13 cellular contexts compared by ENCODE assay signal in the genomic region with DNA sequence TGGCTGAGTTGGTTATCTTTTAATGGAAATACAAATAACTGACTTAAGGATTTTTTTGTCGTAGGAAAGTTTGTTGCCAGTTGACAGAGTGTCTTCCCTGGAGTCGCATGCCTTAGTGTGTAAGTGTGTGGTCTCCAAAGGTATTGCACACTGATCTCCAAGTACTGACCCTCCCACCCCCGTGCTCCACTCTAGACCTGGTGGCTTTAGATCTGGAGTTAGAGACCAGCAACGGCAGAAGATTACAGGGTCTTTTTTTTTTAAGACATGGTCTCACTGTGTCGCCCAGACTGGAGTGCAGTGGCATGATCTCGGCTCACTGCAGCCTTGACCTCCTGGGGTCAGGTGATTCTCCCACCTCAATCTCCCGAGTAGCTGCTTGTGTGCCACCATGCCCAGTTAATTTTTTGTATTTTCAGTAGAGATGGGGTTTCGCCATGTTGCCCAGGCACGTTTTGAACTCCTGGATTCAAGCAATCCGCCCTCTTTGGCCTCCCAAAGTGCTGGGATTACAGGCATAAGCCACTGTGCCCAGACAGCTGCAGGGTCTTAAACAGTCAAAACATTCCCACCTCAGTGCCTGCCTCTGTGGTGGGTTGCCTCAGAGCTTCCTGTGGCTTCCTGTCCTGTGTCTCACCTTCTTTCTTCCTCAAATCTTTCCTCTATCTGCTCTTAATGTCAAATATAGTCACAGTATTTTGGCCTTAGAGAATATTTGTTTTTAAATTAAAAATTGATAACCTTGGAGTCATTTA. TPM values are rescaled to one million over a fixed set of nuclear protein-coding genes. Genes with fewer than 3 reads are reported as not detected.
DNase-seq lines count a peak whose midpoint lies in the region; ATAC-seq, FAIRE-seq and TF ChIP-seq lines count a peak whose summit lies in the region.
"Had no signal": no experiment of that assay in that cellular context is flagged by ENCODE, and none has a peak within 500 bp of the region (broad histone marks: within the 10 kb centered on the region; RNA-seq: fewer than 3 reads in every experiment).

No MANE protein-coding gene starts in this region.

- H3K4me3 ChIP-seq in OCI-LY1 (ENCODE audit: low read depth, low read length, poor library complexity, severe bottlenecking) (no peak overlapping the region), GM12878 (no peak overlapping the region), smooth muscle cell (no peak overlapping the region), colonic mucosa (no peak overlapping the region)
- H3K4me3 ChIP-seq: breast epithelium, GM23248, lung had no signal

- no peaks in the 10 kb centered on the region for H3K27me3 Mint-ChIP-seq in activated naive CD4-positive, alpha-beta T cell treated with anti-CD3 and anti-CD28 coated beads, Interleukin-2, amount 10 ng/mL, durations not matched to agents 7 days and 5 days
- H3K27me3 Mint-ChIP-seq in stimulated activated naive B cell treated with anti-CD40 and anti-IgM and Interleukin-4, amounts not matched to agents 10 μg/mL and 1 μg/mL and 100 μg/mL, for 72 hours = no peaks in the 10 kb centered on the region

- H3K4me1 Mint-ChIP-seq in activated naive CD4-positive, alpha-beta T cell treated with anti-CD3 and anti-CD28 coated beads, Interleukin-2, amount 10 ng/mL, durations not matched to agents 7 days and 5 days = peaks cover 78% of the 10 kb centered on the region
- H3K4me1 Mint-ChIP-seq in stimulated activated naive B cell treated with anti-CD40 and anti-IgM and Interleukin-4, amounts not matched to agents 10 μg/mL and 1 μg/mL and 100 μg/mL, for 72 hours = peaks cover 51 to 90% of the 10 kb centered on the region in 2 donors

- peaks cover 70% of the 10 kb centered on the region for H3K4me1 ChIP-seq in OCI-LY1 (ENCODE audit: insufficient read depth, low read length, severe bottlenecking)
- H3K4me1 ChIP-seq in GM12878 (ENCODE audit: control insufficient read depth, insufficient read depth, low read length) = peaks cover 14% of the 10 kb centered on the region
- H3K4me1 ChIP-seq in smooth muscle cell (ENCODE audit: low read depth) = no peaks in the 10 kb centered on the region
- peaks cover 5% of the 10 kb centered on the region for H3K4me1 ChIP-seq in colonic mucosa

- no peak for TF ChIP-seq EP300 in GM12878 (IDR thresholded peaks at IDR 0.05; ENCODE audit: borderline replicate concordance in 1 of 2, control insufficient read depth in 1 of 2, low read depth in 2 of 2, low read length in 2 of 2)

- BruUV-seq in GM12878 (replicated peaks; lab: Mats Ljungman, UMichigan) = no TSS peak

- no peak for FAIRE-seq in GM12878 (lab: Jason Lieb, UNC)
- FAIRE-seq: endothelial cell of umbilical vein had no signal

- no peak overlapping the region for H3K4me3 Mint-ChIP-seq in activated naive CD4-positive, alpha-beta T cell treated with anti-CD3 and anti-CD28 coated beads, Interleukin-2, amount 10 ng/mL, durations not matched to agents 7 days and 5 days
- H3K4me3 Mint-ChIP-seq in stimulated activated naive B cell treated with anti-CD40 and anti-IgM and Interleukin-4, amounts not matched to agents 10 μg/mL and 1 μg/mL and 100 μg/mL, for 72 hours = peak overlapping the region; percentile 6 to 35

- H3K36me3 Mint-ChIP-seq in activated naive CD4-positive, alpha-beta T cell treated with anti-CD3 and anti-CD28 coated beads, Interleukin-2, amount 10 ng/mL, durations not matched to agents 7 days and 5 days = peaks cover 17% of the 10 kb centered on the region
- H3K36me3 Mint-ChIP-seq in stimulated activated naive B cell treated with anti-CD40 and anti-IgM and Interleukin-4, amounts not matched to agents 10 μg/mL and 1 μg/mL and 100 μg/mL, for 72 hours = peaks cover 4 to 19% of the 10 kb centered on the region in 2 donors

- H3K27ac Mint-ChIP-seq in activated naive CD4-positive, alpha-beta T cell treated with anti-CD3 and anti-CD28 coated beads, Interleukin-2, amount 10 ng/mL, durations not matched to agents 7 days and 5 days = peak overlapping the region; percentile 79
- peak overlapping the region; percentile 75 for H3K27ac Mint-ChIP-seq in stimulated activated naive B cell treated with anti-CD40 and anti-IgM and Interleukin-4, amounts not matched to agents 10 μg/mL and 1 μg/mL and 100 μg/mL, for 72 hours

- H3K9ac ChIP-seq in OCI-LY1 (ENCODE audit: low read length) (no peak overlapping the region), GM12878 (ENCODE audit: control insufficient read depth, insufficient read depth, low read length) (no peak overlapping the region), smooth muscle cell (ENCODE audit: low read depth) (no peak overlapping the region), colonic mucosa (ENCODE audit: low read depth in 2 of 2, low read length in 2 of 2) (no peak overlapping the region)
- H3K9ac ChIP-seq: GM23248 had no signal

- in situ Hi-C loops in GM12878 (cut with MboI) = loop anchor here (5.0 kb wide), 1 partner anchor 33 kb away; no protein-coding TSS in a partner anchor

- 65% methylated on average over 10 of the region's 10 CpGs for WGBS in GM12878 (ENCODE audit: insufficient coverage, insufficient replicate concordance, low lambda C conversion rate, missing lambda C conversion rate)
- 80% methylated on average over 10 of the region's 10 CpGs for WGBS in smooth muscle cell (ENCODE audit: low lambda C conversion rate)

- SMC1A ChIA-PET in GM12878 (lab: Charles Lee; ENCODE audit: uncharacterized antibody, unreplicated experiment) = no interaction called here

- TF ChIP-seq CTCF in OCI-LY1 (IDR thresholded peaks at IDR 0.05; ENCODE audit: low read length) (no peak), GM12878 (IDR thresholded peaks at IDR 0.05 in 2 of 3, conservative IDR thresholded peaks at IDR 0.05 in 1 of 3; ENCODE audit: control insufficient read depth in 2 of 3, extremely low read depth in 1 of 3, insufficient read depth in 1 of 3, low read depth in 3 of 3, low read length in 3 of 3) (no peak), smooth muscle cell (IDR thresholded peaks at IDR 0.05; ENCODE audit: borderline replicate concordance, insufficient read depth, poor library complexity, severe bottlenecking) (no peak), colonic mucosa (IDR thresholded peaks at IDR 0.05) (no peak)

- no peak for DNase-seq in activated naive CD4-positive, alpha-beta T cell treated with anti-CD3 and anti-CD28 coated beads, Interleukin-2, amount 10 ng/mL, durations not matched to agents 7 days and 5 days
- no peak for DNase-seq in activated naive CD4-positive, alpha-beta T cell treated with Interleukin-2 at 50 U/mL for 16 hours
- DNase-seq in GM12878 (ENCODE audit: low read depth, low spot score) = no peak
- no peak for DNase-seq in stimulated activated naive B cell treated with anti-CD40 and anti-IgM and Interleukin-4, amounts not matched to agents 10 μg/mL and 1 μg/mL and 100 μg/mL, for 72 hours
- DNase-seq in stimulated activated CD4-positive, alpha-beta T cell treated with anti-CD3 and anti-CD28 coated beads, Interleukin-4, amount 100 ng/mL, for 4 hours = no peak
- no peak for DNase-seq in smooth muscle cell (lab: John Stamatoyannopoulos, UW; ENCODE audit: unreplicated experiment)
- DNase-seq in colonic mucosa = no peak
- DNase-seq: GM23248, MM.1S had no signal

- H2AFZ ChIP-seq in OCI-LY1 (ENCODE audit: low read length) (no peak overlapping the region), GM12878 (ENCODE audit: control insufficient read depth, low read depth, low read length) (no peak overlapping the region), smooth muscle cell (ENCODE audit: low read depth) (no peak overlapping the region)
- H2AFZ ChIP-seq: GM23248 had no signal

- H3K4me2 ChIP-seq in OCI-LY1 (ENCODE audit: low read length) (peak overlapping the region; percentile 0; the same call in 1 of the 2 replicates), GM12878 (ENCODE audit: control insufficient read depth, insufficient read depth) (peak overlapping the region; percentile 69), smooth muscle cell (no peak overlapping the region)

- H3F3A ChIP-seq in OCI-LY1 (ENCODE audit: insufficient read depth, low read length) (no peaks in the 10 kb centered on the region), smooth muscle cell (ENCODE audit: low read depth) (peaks cover under 1% of the 10 kb centered on the region)

- RAD21 ChIA-PET in GM12878 (lab: Charles Lee; ENCODE audit: unreplicated experiment) = no interaction called here

- CTCF ChIA-PET in activated naive CD4-positive, alpha-beta T cell treated with anti-CD3 and anti-CD28 coated beads, Interleukin-2, amount 10 ng/mL, durations not matched to agents 7 days and 5 days (lab: Charles Lee) = no interaction called here
- CTCF ChIA-PET in GM12878 (lab: Yijun Ruan, JAX) = interaction anchor here (0.8 to 1.3 kb wide), 2 partner anchors 16 to 27 kb away, joined by 3 read pairs; no protein-coding TSS in a partner anchor

- H3K36me3 ChIP-seq in OCI-LY1 (ENCODE audit: insufficient read depth, low read length) = no peaks in the 10 kb centered on the region
- H3K36me3 ChIP-seq in GM12878 (ENCODE audit: control insufficient read depth in 2 of 2, insufficient read depth in 2 of 2, low read length in 1 of 2) = no peaks in the 10 kb centered on the region; a peak in 1 of 4 replicates
- H3K36me3 ChIP-seq in smooth muscle cell (ENCODE audit: low read depth) = no peaks in the 10 kb centered on the region
- H3K36me3 ChIP-seq in colonic mucosa = no peaks in the 10 kb centered on the region
- H3K36me3 ChIP-seq: breast epithelium had no signal

- TF ChIP-seq POLR2A in GM12878 (IDR thresholded peaks at IDR 0.05; ENCODE audit: low read depth, low read length) = no peak

- H3K9me3 ChIP-seq in OCI-LY1 (ENCODE audit: low read length) (no peaks in the 10 kb centered on the region), GM12878 (replicated peaks; ENCODE audit: control insufficient read depth, insufficient read depth, low read length) (no peaks in the 10 kb centered on the region), smooth muscle cell (replicated peaks; ENCODE audit: low read depth) (no peaks in the 10 kb centered on the region), colonic mucosa (no peaks in the 10 kb centered on the region)
- H3K9me3 ChIP-seq: breast epithelium had no signal

- H3K9me3 Mint-ChIP-seq in activated naive CD4-positive, alpha-beta T cell treated with anti-CD3 and anti-CD28 coated beads, Interleukin-2, amount 10 ng/mL, durations not matched to agents 7 days and 5 days = no peaks in the 10 kb centered on the region
- H3K9me3 Mint-ChIP-seq in stimulated activated naive B cell treated with anti-CD40 and anti-IgM and Interleukin-4, amounts not matched to agents 10 μg/mL and 1 μg/mL and 100 μg/mL, for 72 hours = no peaks in the 10 kb centered on the region

- no peak for TF ChIP-seq RAD21 in GM12878 (IDR thresholded peaks at IDR 0.05; ENCODE audit: insufficient read depth, low read depth, low read length)

- H3K79me2 ChIP-seq in OCI-LY1 (ENCODE audit: insufficient read depth, low read length) = peaks cover 84% of the 10 kb centered on the region
- H3K79me2 ChIP-seq in GM12878 (ENCODE audit: control insufficient read depth, insufficient read depth, low read length) = peaks cover 92% of the 10 kb centered on the region
- peaks cover 98% of the 10 kb centered on the region for H3K79me2 ChIP-seq in smooth muscle cell (ENCODE audit: low read depth)

- no peaks in the 10 kb centered on the region for H4K20me1 ChIP-seq in OCI-LY1 (ENCODE audit: insufficient read depth, low read length)
- H4K20me1 ChIP-seq in GM12878 (ENCODE audit: control insufficient read depth, insufficient read depth) = no peaks in the 10 kb centered on the region; the same call in 1 of the 2 replicates
- peaks cover 98% of the 10 kb centered on the region for H4K20me1 ChIP-seq in smooth muscle cell (ENCODE audit: low read depth)

- intact Hi-C loops in GM12878 (cut with micrococcal nuclease; ENCODE audit: unreplicated experiment) = no loop called here
- intact Hi-C loops in colonic mucosa (cut with DNase I) = no loop called here

- H3K9me2 ChIP-seq in OCI-LY1 (ENCODE audit: low read depth, low read length) = no peaks in the 10 kb centered on the region

- H3K27ac ChIP-seq in OCI-LY1 (ENCODE audit: low read depth, low read length, poor library complexity, severe bottlenecking) (peak overlapping the region; percentile 22), GM12878 (ENCODE audit: control insufficient read depth, insufficient read depth) (no peak overlapping the region), smooth muscle cell (ENCODE audit: low read depth) (no peak overlapping the region), colonic mucosa (no peak overlapping the region)
- H3K27ac ChIP-seq: breast epithelium, GM23248 had no signal

- POLR2A ChIA-PET in GM12878 (lab: Charles Lee) = interaction anchor here (0.9 to 1.1 kb wide), 2 partner anchors 25 to 290 kb away, joined by 3 read pairs; no protein-coding TSS in a partner anchor

- no peaks in the 10 kb centered on the region for H3K27me3 ChIP-seq in OCI-LY1 (ENCODE audit: insufficient read depth, low read length)
- no peaks in the 10 kb centered on the region for H3K27me3 ChIP-seq in GM12878 (replicated peaks in 1 of 2; ENCODE audit: control insufficient read depth in 2 of 2, insufficient read depth in 2 of 2, low read length in 1 of 2)
- H3K27me3 ChIP-seq in smooth muscle cell (ENCODE audit: low read depth) = no peaks in the 10 kb centered on the region
- H3K27me3 ChIP-seq in colonic mucosa = no peaks in the 10 kb centered on the region
- H3K27me3 ChIP-seq: breast epithelium had no signal

- ATAC-seq in GM12878 = peak; percentile 10; the same call in 1 of the 3 replicates
- peak; percentile 48 to 57 for ATAC-seq in stimulated activated naive B cell treated with anti-CD40 and anti-IgM and Interleukin-4, amounts not matched to agents 10 μg/mL and 1 μg/mL and 100 μg/mL, for 72 hours (replicated peaks)

RNA-seq across cellular contexts. Expression of gene TRAPPC10, which starts 6.9 kb away (rescaled TPM):
- total RNA-seq in GM12878 (2013; cell fraction: nucleolus; rRNA removed) = 156 and 162 TPM in 2 replicates
- total RNA-seq in GM12878 (2014; rRNA removed) (31.0 and 40.9 TPM in 2 replicates), GM12878 (2014; rRNA removed; fragmentation: Illumina TruSeq; extraction: Trizol) (27.5 and 28.9 TPM in 2 replicates), GM12878 (2021) (34.4 and 39.6 TPM in 2 replicates), smooth muscle cell (16.9 and 24.6 TPM in 2 replicates), colonic mucosa (10 to 100 TPM; 46.6 to 50.2 TPM)
- polyA plus RNA-seq in GM12878 (2011; ENCODE audit: low read depth) = 12.1 TPM
- polyA plus RNA-seq in GM12878 (2011; rRNA removed) (24.5 and 38.7 TPM in 2 replicates), GM12878 (2014; fragmentation: Illumina TruSeq; extraction: Trizol) (33.9 and 34.8 TPM in 2 replicates), GM12878 (2014; fragmentation: Nextera tagmentation; extraction: Ambion mirVana) (1 to 10 TPM; 1.1 to 2.5 TPM), GM12878 (2014; rRNA removed) (27.5 and 28.4 TPM in 2 replicates), GM12878 (2016; fragmentation: Nextera tagmentation; extraction: Ambion mirVana) (10 to 100 TPM in 1 of 2 experiments, 1 to 10 TPM in 1; 5.9 to 14.3 TPM), smooth muscle cell (7.9 and 12.3 TPM in 2 replicates)
- polyA plus RNA-seq in GM12878 (2011; cell fraction: cytosol; rRNA removed) = 28.0 and 29.3 TPM in 2 replicates
- polyA plus RNA-seq in GM12878 (2011; cell fraction: nucleus; rRNA removed) = 85.3 and 93.6 TPM in 2 replicates
- polyA plus RNA-seq in GM12878 (2012) = 15.4 and 19.3 TPM in 2 replicates
- 35.3 and 39.6 TPM in 2 replicates for polyA minus RNA-seq in GM12878 (2011; rRNA and poly(A)+ RNA removed)
- polyA minus RNA-seq in GM12878 (2011; cell fraction: cytosol; rRNA and poly(A)+ RNA removed) = 18.2 and 19.4 TPM in 2 replicates
- polyA minus RNA-seq in GM12878 (2011; cell fraction: nucleus; rRNA and poly(A)+ RNA removed) = 28.7 and 56.4 TPM in 2 replicates
